In genomic region chr5:135246923-135247795, GRCh38 we compare ENCODE assay signal across 1 cellular context.
TF ChIP-seq lines count a peak whose summit lies in the region.

No MANE protein-coding gene starts in this region.

TF ChIP-seq in K562, 482 proteins besides CTCF, POLR2A, EP300 and RAD21 (continued from another document):
- TF ChIP-seq ZNF609 (CRISPR knock-in tag; IDR thresholded peaks at IDR 0.05; ENCODE audit: borderline replicate concordance) (0 out of 2 replicates have a peak, but pooled peaks have one; percentile 13), ZNF511 (CRISPR knock-in tag; IDR thresholded peaks at IDR 0.05) (no peak), HMBOX1 (IDR thresholded peaks at IDR 0.05) (peak; percentile 13; the same call in 1 of the 2 replicates), EWSR1 (IDR thresholded peaks at IDR 0.05; ENCODE audit: borderline replicate concordance, low read depth, partially characterized antibody) (no peak), ZNF354B (CRISPR knock-in tag; IDR thresholded peaks at IDR 0.05) (no peak), CBFA2T2 (conservative IDR thresholded peaks at IDR 0.05) (peak; percentile 70), ZNF740 (CRISPR knock-in tag; IDR thresholded peaks at IDR 0.05) (no peak), ZNF740 (tag; IDR thresholded peaks at IDR 0.05) (no peak), MYNN (IDR thresholded peaks at IDR 0.05) (no peak; the same call in 1 of the 2 replicates), MYNN (CRISPR knock-in tag; IDR thresholded peaks at IDR 0.05) (no peak), FOXA3 (CRISPR knock-in tag; conservative IDR thresholded peaks at IDR 0.05 in 1 of 2, IDR thresholded peaks at IDR 0.05 in 1 of 2) (peak in 1 of 2 experiments; percentile 94; a peak in 2 of 4 replicates), GATAD2A (IDR thresholded peaks at IDR 0.05) (0 out of 2 replicates have a peak, but pooled peaks have one; percentile 41), CREM (IDR thresholded peaks at IDR 0.05; ENCODE audit: low read depth) (peak; percentile 39; the same call in 1 of the 2 replicates), TAL1 (IDR thresholded peaks at IDR 0.05) (peak; percentile 46), CREB1 (IDR thresholded peaks at IDR 0.05) (peak; percentile 52; the same call in 1 of the 2 replicates), CREB1 (CRISPR knock-in tag; IDR thresholded peaks at IDR 0.05) (no peak), ZFX (CRISPR knock-in tag; IDR thresholded peaks at IDR 0.05) (no peak), THRA (IDR thresholded peaks at IDR 0.05) (no peak), ZNF512 (tag; IDR thresholded peaks at IDR 0.05) (no peak), FOSL1 (tag; conservative IDR thresholded peaks at IDR 0.05) (peak; percentile 98)
